25 cellular contexts compared by ENCODE assay signal in the genomic region with DNA sequence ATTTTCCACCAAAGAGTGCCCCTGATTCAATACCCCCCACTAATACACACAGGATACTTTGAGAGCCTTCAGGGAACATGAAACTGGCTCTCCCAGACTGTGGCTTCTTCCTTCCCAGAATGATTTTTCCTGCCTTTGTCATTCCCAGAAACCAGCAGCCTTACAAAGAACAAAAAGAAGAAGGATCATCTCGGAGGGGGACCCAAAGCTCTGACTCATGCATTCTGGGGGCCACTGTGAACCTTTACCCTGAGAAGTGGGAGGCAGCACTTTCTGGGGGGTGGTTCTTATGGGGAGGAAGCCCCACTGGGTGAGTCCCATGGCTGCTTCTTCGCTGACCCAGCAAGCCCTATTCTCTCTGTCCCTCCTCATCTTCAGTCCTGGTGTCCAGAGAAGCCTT. TPM values are rescaled to one million over a fixed set of nuclear protein-coding genes. Genes with fewer than 3 reads are reported as not detected.
DNase-seq lines count a peak whose midpoint lies in the region; ATAC-seq and TF ChIP-seq lines count a peak whose summit lies in the region.
"Had no signal": no experiment of that assay in that cellular context is flagged by ENCODE, and none has a peak within 500 bp of the region (broad histone marks: within the 10 kb centered on the region; RNA-seq: fewer than 3 reads in every experiment).

No MANE protein-coding gene starts in this region.

- in situ Hi-C loops in HAP-1 (cut with MboI; ENCODE audit: low sequenced_read_pairs), result no loop called here

- no peak for TF ChIP-seq CTCF in fibroblast of lung (conservative IDR thresholded peaks at IDR 0.05 in 1 of 2, IDR thresholded peaks at IDR 0.05 in 1 of 2; ENCODE audit: low read depth in 1 of 2, low read length in 2 of 2)
- no peak for TF ChIP-seq CTCF in neural crest cell (conservative IDR thresholded peaks at IDR 0.05)
- TF ChIP-seq CTCF in mucosa of descending colon (IDR thresholded peaks at IDR 0.05), result no peak

- no peaks in the 10 kb centered on the region for H3K27me3 Mint-ChIP-seq in stimulated activated naive CD8-positive, alpha-beta T cell treated with anti-CD3 and anti-CD28 coated beads, Interleukin-15, amount 100 ng/mL, for 72 hours
- H3K27me3 Mint-ChIP-seq in neural crest cell (ENCODE audit: low read depth), result no peaks in the 10 kb centered on the region
- H3K27me3 Mint-ChIP-seq: B cell had no signal

- peak overlapping the region; percentile 2 to 27 for H3K27ac Mint-ChIP-seq in stimulated activated naive CD8-positive, alpha-beta T cell treated with anti-CD3 and anti-CD28 coated beads, Interleukin-15, amount 100 ng/mL, for 72 hours
- H3K27ac Mint-ChIP-seq in neural crest cell (ENCODE audit: unreplicated experiment), result peak overlapping the region; percentile 73
- H3K27ac Mint-ChIP-seq: B cell; CD8-positive, alpha-beta T cell had no signal

- DNase-seq in stimulated activated naive CD8-positive, alpha-beta T cell treated with anti-CD3 and anti-CD28 coated beads, Interleukin-15, amount 100 ng/mL, for 72 hours, result no peak
- DNase-seq in stimulated activated naive CD8-positive, alpha-beta T cell treated with anti-CD3 and anti-CD28 coated beads, Interleukin-15, Interleukin-2, amounts not matched to agents 100 U/mL and 50 U/mL, for 24 hours, result no peak
- DNase-seq in fibroblast of lung (ENCODE audit: low read depth in 2 of 2), result no peak
- DNase-seq in neural crest cell (ENCODE audit: low read depth, low spot score), result no peak
- DNase-seq in HAP-1 (ENCODE audit: low spot score in 2 of 2), result no peak
- no peak for DNase-seq in mucosa of descending colon
- no peak for DNase-seq in aorta
- DNase-seq: CD8-positive, alpha-beta T cell; GOT3; Kasumi-1; NCI-H1092 treated with DMSO at 0.1 percent for 48 hours; NCI-H1436; NCI-H187 treated with DMSO at 0.1 percent for 48 hours; NCI-H446 treated with DMSO at 0.1 percent for 48 hours; NCI-H526; NCI-H82; NK-92 treated with Interleukin-12 subunit alpha and Interleukin-12 subunit beta, amount 100 ng/mL, for 24 hours; PC-9; SJCRH30 had no signal

- ATAC-seq in stimulated activated naive CD8-positive, alpha-beta T cell treated with anti-CD3 and anti-CD28 coated beads, Interleukin-15, amount 100 ng/mL, for 72 hours, result no peak
- ATAC-seq in stimulated activated naive CD8-positive, alpha-beta T cell treated with anti-CD3 and anti-CD28 coated beads, Interleukin-15, Interleukin-2, amounts not matched to agents 100 U/mL and 50 U/mL, for 24 hours, result no peak
- ATAC-seq in mucosa of descending colon (no peak), aorta (ENCODE audit: low FRiP score) (no peak)
- ATAC-seq: CD8-positive, alpha-beta T cell; K562; Right ventricle myocardium inferior had no signal

- no peak overlapping the region for H3K9ac ChIP-seq in fibroblast of lung (ENCODE audit: insufficient read depth, low read length)

- H3K36me3 ChIP-seq in fibroblast of lung (ENCODE audit: control insufficient read depth, insufficient read depth, low read length), result no peaks in the 10 kb centered on the region
- H3K36me3 ChIP-seq in HAP-1 (replicated peaks), result no peaks in the 10 kb centered on the region
- no peaks in the 10 kb centered on the region for H3K36me3 ChIP-seq in mucosa of descending colon (ENCODE audit: low read depth)
- no peaks in the 10 kb centered on the region for H3K36me3 ChIP-seq in aorta (ENCODE audit: control insufficient read depth in 1 of 2, insufficient read depth in 2 of 2, low read length in 1 of 2)
- H3K36me3 ChIP-seq: SJCRH30 had no signal

- no peak overlapping the region for H3K4me3 Mint-ChIP-seq in stimulated activated naive CD8-positive, alpha-beta T cell treated with anti-CD3 and anti-CD28 coated beads, Interleukin-15, amount 100 ng/mL, for 72 hours
- no peak overlapping the region for H3K4me3 Mint-ChIP-seq in neural crest cell
- H3K4me3 Mint-ChIP-seq: B cell; CD8-positive, alpha-beta T cell had no signal

- no peaks in the 10 kb centered on the region for H3K79me2 ChIP-seq in fibroblast of lung (ENCODE audit: control insufficient read depth, insufficient read depth, low read length)

- H3K4me1 Mint-ChIP-seq in stimulated activated naive CD8-positive, alpha-beta T cell treated with anti-CD3 and anti-CD28 coated beads, Interleukin-15, amount 100 ng/mL, for 72 hours, result peaks cover 9% of the 10 kb centered on the region
- H3K4me1 Mint-ChIP-seq in neural crest cell, result no peaks in the 10 kb centered on the region
- H3K4me1 Mint-ChIP-seq: B cell had no signal

- H3K27me3 ChIP-seq in fibroblast of lung (ENCODE audit: control insufficient read depth, insufficient read depth, low read length), result no peaks in the 10 kb centered on the region
- peaks cover 4% of the 10 kb centered on the region; the same call in 1 of the 2 replicates for H3K27me3 ChIP-seq in HAP-1 (ENCODE audit: low read depth)
- H3K27me3 ChIP-seq in aorta (ENCODE audit: control insufficient read depth in 1 of 2, insufficient read depth in 2 of 2, low read length in 1 of 2), result no peaks in the 10 kb centered on the region

- no peaks in the 10 kb centered on the region for H4K20me1 ChIP-seq in fibroblast of lung (ENCODE audit: control insufficient read depth, extremely low read depth, insufficient read depth, low read length)

- H2AFZ ChIP-seq in fibroblast of lung (ENCODE audit: low read length), result no peak overlapping the region
- H2AFZ ChIP-seq: PC-9 had no signal

- H3K9me3 ChIP-seq in fibroblast of lung (ENCODE audit: control insufficient read depth, insufficient read depth, low read depth, low read length) (no peaks in the 10 kb centered on the region), HAP-1 (no peaks in the 10 kb centered on the region), mucosa of descending colon (no peaks in the 10 kb centered on the region), aorta (ENCODE audit: control insufficient read depth, low read length) (no peaks in the 10 kb centered on the region)
- H3K9me3 ChIP-seq: Caco-2, SJCRH30 had no signal

- 87 to 91% methylated on average over 2 of the region's 2 CpGs for WGBS in aorta, 2 donors

- H3K27ac ChIP-seq in fibroblast of lung (ENCODE audit: insufficient read depth, low read length), result no peak overlapping the region
- no peak overlapping the region for H3K27ac ChIP-seq in aorta (ENCODE audit: low read depth in 1 of 2, low read length in 2 of 2)
- H3K27ac ChIP-seq: 22Rv1, C4-2B, PC-9, SJCRH30 had no signal

- peak overlapping the region; percentile 3 for H3K4me2 ChIP-seq in fibroblast of lung (ENCODE audit: extremely low read depth, insufficient read depth, low read length)
- H3K4me2 ChIP-seq: PC-9 had no signal

- no peak overlapping the region for H3K4me3 ChIP-seq in fibroblast of lung (replicated peaks in 1 of 4; ENCODE audit: control extremely low read depth in 1 of 4, insufficient read depth in 1 of 4, low read depth in 3 of 4, low read length in 4 of 4)
- H3K4me3 ChIP-seq in HAP-1, result no peak overlapping the region
- no peak overlapping the region for H3K4me3 ChIP-seq in mucosa of descending colon
- H3K4me3 ChIP-seq in aorta (ENCODE audit: low read length in 2 of 2), result no peak overlapping the region
- H3K4me3 ChIP-seq: K562, PC-9, SJCRH30 had no signal

- H3K36me3 Mint-ChIP-seq in neural crest cell (ENCODE audit: low read depth), result peaks cover 42% of the 10 kb centered on the region
- H3K36me3 Mint-ChIP-seq: CD8-positive, alpha-beta T cell had no signal

- intact Hi-C loops in mucosa of descending colon (cut with DNase I, micrococcal nuclease), result no loop called here
- intact Hi-C loops in aorta (cut with DNase I), result no loop called here

- H3K4me1 ChIP-seq in fibroblast of lung (ENCODE audit: control insufficient read depth, extremely low read depth, insufficient read depth, low read length) (no peaks in the 10 kb centered on the region), HAP-1 (no peaks in the 10 kb centered on the region), mucosa of descending colon (ENCODE audit: low read depth) (no peaks in the 10 kb centered on the region), aorta (ENCODE audit: control insufficient read depth in 1 of 2, insufficient read depth in 2 of 2, low read length in 2 of 2) (no peaks in the 10 kb centered on the region)
- H3K4me1 ChIP-seq: SJCRH30 had no signal

- no peaks in the 10 kb centered on the region for H3K9me3 Mint-ChIP-seq in stimulated activated naive CD8-positive, alpha-beta T cell treated with anti-CD3 and anti-CD28 coated beads, Interleukin-15, amount 100 ng/mL, for 72 hours
- no peaks in the 10 kb centered on the region for H3K9me3 Mint-ChIP-seq in neural crest cell
- H3K9me3 Mint-ChIP-seq: CD8-positive, alpha-beta T cell had no signal

RNA-seq across cellular contexts. Expression of a gene that starts 44.7 kb away (rescaled TPM):
- total RNA-seq in fibroblast of lung (5.6 and 6.1 TPM in 2 replicates), neural crest cell (34.2 and 36.3 TPM in 2 replicates), mucosa of descending colon (10 to 100 TPM; 10.2 to 16.1 (median 12.5) TPM), aorta (10 to 100 TPM in 1 of 2 donors, 1 to 10 TPM in 1; 7.1 to 12.1 TPM)
- polyA plus RNA-seq in fibroblast of lung (9.9 and 19.5 TPM in 2 replicates), aorta (1 to 10 TPM; 2.5 to 2.9 TPM)
- 5.4 and 9.5 TPM in 2 replicates for polyA plus RNA-seq in fibroblast of lung (2012)
- polyA minus RNA-seq in fibroblast of lung (ENCODE audit: low replicate concordance), result 1.7 and 9.2 TPM in 2 replicates
